16 cellular contexts compared by ENCODE assay signal in genomic region chr1:162849711-162850110, GRCh38. TPM values are rescaled to one million over a fixed set of nuclear protein-coding genes. Genes with fewer than 3 reads are reported as not detected.
DNase-seq lines count a peak whose midpoint lies in the region; ATAC-seq and TF ChIP-seq lines count a peak whose summit lies in the region.
"Had no signal": no experiment of that assay in that cellular context is flagged by ENCODE, and none has a peak within 500 bp of the region (broad histone marks: within the 10 kb centered on the region; RNA-seq: fewer than 3 reads in every experiment).

No MANE protein-coding gene starts in this region.

- H3K36me3 Mint-ChIP-seq in HFFc6 (ENCODE audit: low read depth) = no peaks in the 10 kb centered on the region
- H3K36me3 Mint-ChIP-seq in mesothelial cell of epicardium = no peaks in the 10 kb centered on the region
- H3K36me3 Mint-ChIP-seq: CD14-positive monocyte; CD8-positive, alpha-beta T cell had no signal

- TF ChIP-seq CTCF in HFFc6 (IDR thresholded peaks at IDR 0.05) = peak; percentile 4; the same call in 1 of the 2 replicates
- no peak for TF ChIP-seq CTCF in cardiac fibroblast (IDR thresholded peaks at IDR 0.05; ENCODE audit: low read depth, low read length)
- TF ChIP-seq CTCF in fibroblast of lung (conservative IDR thresholded peaks at IDR 0.05 in 1 of 2, IDR thresholded peaks at IDR 0.05 in 1 of 2; ENCODE audit: low read depth in 1 of 2, low read length in 2 of 2) = no peak
- no peak for TF ChIP-seq CTCF in osteoblast (IDR thresholded peaks at IDR 0.05; ENCODE audit: extremely low read depth, low read depth, low read length)
- no peak for TF ChIP-seq CTCF in mesothelial cell of epicardium (IDR thresholded peaks at IDR 0.05; ENCODE audit: unreplicated experiment)

- H3K4me1 ChIP-seq in fibroblast of lung (ENCODE audit: control insufficient read depth, extremely low read depth, insufficient read depth, low read length) (peaks cover 5% of the 10 kb centered on the region), osteoblast (ENCODE audit: insufficient read depth, low read length) (peaks cover 31% of the 10 kb centered on the region)

- no peak overlapping the region for H3K27ac Mint-ChIP-seq in HFFc6
- no peak overlapping the region for H3K27ac Mint-ChIP-seq in mesothelial cell of epicardium
- H3K27ac Mint-ChIP-seq: CD14-positive monocyte; CD8-positive, alpha-beta T cell; GM23338 had no signal

- DNase-seq in HFFc6 (no peak), cardiac fibroblast (ENCODE audit: low read depth in 2 of 2) (peak; percentile 33 to 42), fibroblast of lung (ENCODE audit: low read depth in 2 of 2) (peak in 1 of 2 donors; percentile 52), osteoblast (ENCODE audit: insufficient read length, low spot score, missing footprints) (no peak), mesothelial cell of epicardium (ENCODE audit: low spot score in 2 of 2, unreplicated experiment in 2 of 2) (no peak), HT-29 (ENCODE audit: low spot score) (no peak)
- DNase-seq: ACHN; Calu3; CD8-positive, alpha-beta T cell; DMS79 treated with DMSO at 0.1 percent for 48 hours; GF-D8 had no signal

- H3K9me3 Mint-ChIP-seq in HFFc6 (no peaks in the 10 kb centered on the region), mesothelial cell of epicardium (no peaks in the 10 kb centered on the region)
- H3K9me3 Mint-ChIP-seq: CD14-positive monocyte; CD8-positive, alpha-beta T cell; GM23338 had no signal

- ATAC-seq in HG02642 (IDR thresholded peaks at IDR 0.05; ENCODE audit: poor library complexity, unreplicated experiment) = no peak
- ATAC-seq: CD8-positive, alpha-beta T cell; GM23338; HCT116 had no signal

- H3K9me3 ChIP-seq in fibroblast of lung (ENCODE audit: control insufficient read depth, insufficient read depth, low read depth, low read length) (no peaks in the 10 kb centered on the region), osteoblast (ENCODE audit: low read depth, low read length) (no peaks in the 10 kb centered on the region)

- H2AFZ ChIP-seq in fibroblast of lung (ENCODE audit: low read length) = peak overlapping the region; percentile 22
- H2AFZ ChIP-seq in osteoblast (ENCODE audit: low read length) = peak overlapping the region; percentile 44
- H2AFZ ChIP-seq: GM23338 had no signal

- peaks cover 8% of the 10 kb centered on the region for H3K27me3 Mint-ChIP-seq in HFFc6 (ENCODE audit: insufficient read depth)
- peaks cover 4% of the 10 kb centered on the region for H3K27me3 Mint-ChIP-seq in mesothelial cell of epicardium (ENCODE audit: low read depth)

- H3K9ac ChIP-seq in fibroblast of lung (ENCODE audit: insufficient read depth, low read length) = no peak overlapping the region

- H3K79me2 ChIP-seq in fibroblast of lung (ENCODE audit: control insufficient read depth, insufficient read depth, low read length) = no peaks in the 10 kb centered on the region
- no peaks in the 10 kb centered on the region for H3K79me2 ChIP-seq in osteoblast (ENCODE audit: insufficient read depth, low read length)

- H3K4me3 Mint-ChIP-seq in HFFc6 = no peak overlapping the region
- no peak overlapping the region for H3K4me3 Mint-ChIP-seq in mesothelial cell of epicardium
- H3K4me3 Mint-ChIP-seq: CD14-positive monocyte; CD8-positive, alpha-beta T cell; GM23338 had no signal

- H3K4me3 ChIP-seq in cardiac fibroblast (replicated peaks in 1 of 2; ENCODE audit: low read depth in 2 of 2, low read length in 2 of 2) (no peak overlapping the region), fibroblast of lung (replicated peaks in 1 of 4; ENCODE audit: control extremely low read depth in 1 of 4, insufficient read depth in 1 of 4, low read depth in 3 of 4, low read length in 4 of 4) (no peak overlapping the region), osteoblast (ENCODE audit: insufficient read depth, low read length) (no peak overlapping the region)
- H3K4me3 ChIP-seq: GM23338 had no signal

- H3K27me3 ChIP-seq in fibroblast of lung (ENCODE audit: control insufficient read depth, insufficient read depth, low read length) = no peaks in the 10 kb centered on the region
- H3K27me3 ChIP-seq in osteoblast (ENCODE audit: insufficient read depth, low read length) = no peaks in the 10 kb centered on the region

- H3K36me3 ChIP-seq in fibroblast of lung (ENCODE audit: control insufficient read depth, insufficient read depth, low read length) (no peaks in the 10 kb centered on the region), osteoblast (ENCODE audit: insufficient read depth, low read length) (no peaks in the 10 kb centered on the region)

- H3K4me2 ChIP-seq in fibroblast of lung (ENCODE audit: extremely low read depth, insufficient read depth, low read length) (peak overlapping the region; percentile 33), osteoblast (ENCODE audit: insufficient read depth, low read length) (peak overlapping the region; percentile 65)
- H3K4me2 ChIP-seq: GM23338 had no signal

- no peak overlapping the region for H3K27ac ChIP-seq in fibroblast of lung (ENCODE audit: insufficient read depth, low read length)
- no peak overlapping the region for H3K27ac ChIP-seq in osteoblast (ENCODE audit: low read depth, low read length)

- H4K20me1 ChIP-seq in fibroblast of lung (ENCODE audit: control insufficient read depth, extremely low read depth, insufficient read depth, low read length) (no peaks in the 10 kb centered on the region), osteoblast (ENCODE audit: insufficient read depth, low read length) (no peaks in the 10 kb centered on the region)

- peaks cover 42% of the 10 kb centered on the region for H3K4me1 Mint-ChIP-seq in HFFc6 (ENCODE audit: low read depth)
- peaks cover 15% of the 10 kb centered on the region for H3K4me1 Mint-ChIP-seq in mesothelial cell of epicardium
- H3K4me1 Mint-ChIP-seq: GM23338 had no signal

RNA-seq across cellular contexts. Expression of gene CCDC190, which starts 11.3 kb away (rescaled TPM):
- total RNA-seq in HFFc6 (2021; fragmentation: NEBNext Ultra II Directional; extraction: Animal tissue kit (Norgen Biotek cat#: 25700)) = under 1 TPM in 3 of 6 experiments, not detected in 3; 0.07 to 0.21 (median 0.14) TPM
- total RNA-seq in fibroblast of lung (not detected in 2 replicates), osteoblast (0.88 and 1.1 TPM in 2 replicates), mesothelial cell of epicardium (0.11 to 0.13 TPM in 2 of 3 replicates, not detected in the other)
- polyA plus RNA-seq in fibroblast of lung = 0.16 and 0.36 TPM in 2 replicates
- 0.42 TPM in 1 of 2 replicates, not detected in the other for polyA plus RNA-seq in fibroblast of lung (2012)
- polyA minus RNA-seq in fibroblast of lung (ENCODE audit: low replicate concordance) = not detected in 2 replicates
- total RNA-seq in HT-29 (2014; rRNA removed; shearing (Covaris generic)) = 0.29 TPM in 1 of 2 replicates, not detected in the other
- total RNA-seq: A172; Calu3; CD8-positive, alpha-beta T cell; GM23338 had no signal
- polyA plus RNA-seq: CD14-positive monocyte, GM23338 had no signal

RNA-seq across cellular contexts. Expression of gene HSD17B7, which starts 59.2 kb away (rescaled TPM):
- 1 to 10 TPM; 3.1 to 6.2 (median 4.4) TPM for total RNA-seq in HFFc6 (2021; fragmentation: NEBNext Ultra II Directional; extraction: Animal tissue kit (Norgen Biotek cat#: 25700))
- total RNA-seq in fibroblast of lung = 21.6 and 50.4 TPM in 2 replicates
- 15.7 and 19.8 TPM in 2 replicates for polyA plus RNA-seq in fibroblast of lung
- 11.0 and 11.3 TPM in 2 replicates for polyA plus RNA-seq in fibroblast of lung (2012)
- 17.6 and 33.1 TPM in 2 replicates for polyA minus RNA-seq in fibroblast of lung (ENCODE audit: low replicate concordance)
- total RNA-seq in osteoblast = 23.9 and 25.6 TPM in 2 replicates
- total RNA-seq in mesothelial cell of epicardium = 14.7 to 19.7 TPM (median 17.3 TPM) in 3 replicates
- 19.6 and 26.4 TPM in 2 replicates for total RNA-seq in HT-29 (2014; rRNA removed; shearing (Covaris generic))

Comparison
In these comparisons a context has a peak if more than half of its experiments do, and no peak if none do; other contexts are left out.
1. DNase-seq: peak in cardiac fibroblast (2 of 2); none in HFFc6 (single experiment), osteoblast (single experiment), mesothelial cell of epicardium (0 of 2) and HT-29 (single experiment).